ENCODE assay signal across 22 cellular contexts in genomic region chr9:137383453-137384115, GRCh38. TPM values are rescaled to one million over a fixed set of nuclear protein-coding genes. Genes with fewer than 3 reads are reported as not detected.
A peak's percentile ranks its signal among the peaks of the same experiment; 100 is the strongest.
DNase-seq lines count a peak whose midpoint lies in the region; ATAC-seq and TF ChIP-seq lines count a peak whose summit lies in the region.
"Had no signal": no experiment of that assay in that cellular context is flagged by ENCODE, and none has a peak within 500 bp of the region (broad histone marks: within the 10 kb centered on the region; RNA-seq: fewer than 3 reads in every experiment).

No MANE protein-coding gene starts in this region.

- DNase-seq in AG04450 (ENCODE audit: low read depth, low spot score) = no peak
- peak; percentile 75 for DNase-seq in H7
- peak; percentile 57 for DNase-seq in RPMI8226
- peak in 2 of 3 donors; percentile 19 to 43 for DNase-seq in right lobe of liver
- no peak for DNase-seq in SK-N-SH
- DNase-seq: activated CD4-positive, CD25-positive, alpha-beta regulatory T cell; effector memory CD8-positive, alpha-beta T cell; KG1; mesendoderm; NCI-H1105; stimulated activated CD4-positive, alpha-beta T cell treated with anti-CD3 and anti-CD28 coated beads, Interleukin-2, amount 100 ng/mL, for 48 hours; T-helper 1 cell; testis had no signal

- 95% methylated on average over 10 of the region's 28 CpGs for WGBS in right lobe of liver (ENCODE audit: insufficient coverage, low coverage, low lambda C conversion rate, missing lambda C conversion rate)
- WGBS in SK-N-SH (ENCODE audit: low lambda C conversion rate) = 76% methylated on average over 11 of the region's 28 CpGs

- ATAC-seq in right lobe of liver (no peak), GM18511 (IDR thresholded peaks at IDR 0.05; ENCODE audit: unreplicated experiment) (no peak), GM18867 (IDR thresholded peaks at IDR 0.05; ENCODE audit: unreplicated experiment) (no peak), GM21390 (IDR thresholded peaks at IDR 0.05; ENCODE audit: unreplicated experiment) (no peak)
- ATAC-seq: activated T-helper 17 cell treated with anti-CD3 and anti-CD28 coated beads, Interleukin-2, amount 50 U/mL, for 72 hours; effector memory CD8-positive, alpha-beta T cell had no signal

- TF ChIP-seq RAD21 in SK-N-SH (IDR thresholded peaks at IDR 0.05; ENCODE audit: low read length) = no peak

- H3K4me1 ChIP-seq in right lobe of liver = no peaks in the 10 kb centered on the region
- no peaks in the 10 kb centered on the region; a peak in 1 of 4 replicates for H3K4me1 ChIP-seq in SK-N-SH (ENCODE audit: control insufficient read depth in 1 of 2, insufficient read depth in 2 of 2, low read depth in 1 of 2, low read length in 1 of 2)

- peaks cover 15% of the 10 kb centered on the region; the same call in 1 of the 2 replicates for H3K9me3 ChIP-seq in AG04450 (ENCODE audit: control insufficient read depth, insufficient read depth, low read length)
- no peaks in the 10 kb centered on the region for H3K9me3 ChIP-seq in right lobe of liver
- H3K9me3 ChIP-seq in SK-N-SH = no peaks in the 10 kb centered on the region
- H3K9me3 ChIP-seq: adrenal gland, testis had no signal

- no peak for TF ChIP-seq EP300 in SK-N-SH (IDR thresholded peaks at IDR 0.05; ENCODE audit: borderline replicate concordance in 1 of 2, low read depth in 1 of 2, low read length in 1 of 2)

- H3K9me2 ChIP-seq in SK-N-SH = no peaks in the 10 kb centered on the region

- H3K4me2 ChIP-seq in SK-N-SH = no peak overlapping the region

- no peak for TF ChIP-seq CTCF in AG04450 (IDR thresholded peaks at IDR 0.05; ENCODE audit: low read depth, low read length)
- TF ChIP-seq CTCF in right lobe of liver (IDR thresholded peaks at IDR 0.05) = no peak
- TF ChIP-seq CTCF in SK-N-SH (IDR thresholded peaks at IDR 0.05) = no peak

- H2AFZ ChIP-seq in SK-N-SH (ENCODE audit: low read depth) = no peak overlapping the region

- no peak overlapping the region for H3K9ac ChIP-seq in SK-N-SH

- no peaks in the 10 kb centered on the region for H3K79me2 ChIP-seq in SK-N-SH (ENCODE audit: insufficient read depth)

- POLR2A ChIA-PET in AG04450 (lab: Yijun Ruan, JAX) (interaction anchor here (1.2 kb wide), 2 partner anchors 13 to 82 kb away, joined by 3 to 4 read pairs; no protein-coding TSS in a partner anchor), SK-N-SH (lab: Yijun Ruan, JAX) (no interaction called here)

- CTCF ChIA-PET in AG04450 (lab: Charles Lee) = no interaction called here
- CTCF ChIA-PET in SK-N-SH (lab: Yijun Ruan, JAX) = interaction anchor here (0.7 to 0.9 kb wide), 3 partner anchors 10 to 102 kb away, joined by 3 read pairs; no protein-coding TSS in a partner anchor

- H4K20me1 ChIP-seq in SK-N-SH (ENCODE audit: insufficient read depth) = no peaks in the 10 kb centered on the region

- H3K27me3 ChIP-seq in AG04450 (ENCODE audit: control insufficient read depth, insufficient read depth, low read length) (peaks cover 2% of the 10 kb centered on the region), H7 (ENCODE audit: control insufficient read depth, insufficient read depth, low read length) (no peaks in the 10 kb centered on the region), right lobe of liver (no peaks in the 10 kb centered on the region), SK-N-SH (ENCODE audit: insufficient read depth) (no peaks in the 10 kb centered on the region)
- H3K27me3 ChIP-seq: adrenal gland, testis had no signal

- H3F3A ChIP-seq in SK-N-SH (replicated peaks; ENCODE audit: insufficient read depth) = no peaks in the 10 kb centered on the region

- no peaks in the 10 kb centered on the region for H3K36me3 ChIP-seq in H7 (replicated peaks; ENCODE audit: control insufficient read depth, insufficient read depth, low read length)
- no peaks in the 10 kb centered on the region for H3K36me3 ChIP-seq in right lobe of liver
- no peaks in the 10 kb centered on the region for H3K36me3 ChIP-seq in SK-N-SH (replicated peaks in 1 of 2; ENCODE audit: control insufficient read depth in 1 of 2, insufficient read depth in 2 of 2, low read length in 1 of 2)
- H3K36me3 ChIP-seq: adrenal gland had no signal

- H3K4me3 ChIP-seq in AG04450 (ENCODE audit: low read depth, low read length) (no peak overlapping the region), H7 (ENCODE audit: insufficient read depth, low read depth, low read length) (no peak overlapping the region), right lobe of liver (no peak overlapping the region), SK-N-SH (ENCODE audit: low read depth in 2 of 2, low read length in 1 of 2) (no peak overlapping the region)
- H3K4me3 ChIP-seq: adrenal gland, testis had no signal

- peak overlapping the region; percentile 65 for H3K27ac ChIP-seq in AG04450 (ENCODE audit: low read depth, low read length)
- H3K27ac ChIP-seq in right lobe of liver = no peak overlapping the region
- H3K27ac ChIP-seq in SK-N-SH (ENCODE audit: low read depth in 2 of 2, low read length in 1 of 2) = no peak overlapping the region; a peak in 1 of 4 replicates
- H3K27ac ChIP-seq: adrenal gland, HL-60, testis had no signal

- TF ChIP-seq POLR2A in right lobe of liver (IDR thresholded peaks at IDR 0.05) = no peak

- intact Hi-C loops in right lobe of liver (cut with DNase I) = no loop called here

TF ChIP-seq in SK-N-SH, 30 proteins besides CTCF, POLR2A, EP300 and RAD21:
- TF ChIP-seq YY1 (IDR thresholded peaks at IDR 0.05; ENCODE audit: low read depth) (no peak), RCOR1 (IDR thresholded peaks at IDR 0.05; ENCODE audit: low read length) (no peak), NRF1 (IDR thresholded peaks at IDR 0.05; ENCODE audit: low read depth, low read length) (no peak), FOXM1 (IDR thresholded peaks at IDR 0.05; ENCODE audit: low read depth) (no peak), FOSL2 (IDR thresholded peaks at IDR 0.05; ENCODE audit: borderline replicate concordance, low read depth) (no peak), FOXJ3 (CRISPR knock-in tag; IDR thresholded peaks at IDR 0.05) (no peak), MXI1 (IDR thresholded peaks at IDR 0.05; ENCODE audit: low read depth, low read length) (no peak)

RNA-seq across cellular contexts. Expression of gene EXD3, which starts 39.4 kb away (rescaled TPM):
- polyA plus RNA-seq in AG04450 (2011; rRNA removed) (4.0 and 5.4 TPM in 2 replicates), SK-N-SH (2012; rRNA removed) (11.5 and 14.2 TPM in 2 replicates)
- 1.5 and 1.7 TPM in 2 replicates for polyA minus RNA-seq in AG04450 (2011; rRNA and poly(A)+ RNA removed)
- total RNA-seq in H7 (2014; rRNA removed; shearing (Covaris generic)) = 7.0 and 15.7 TPM in 2 replicates
- total RNA-seq in right lobe of liver = 10 to 100 TPM in 3 of 6 experiments, 1 to 10 TPM in 3; 3.3 to 14.4 (median 10.6) TPM
- polyA plus RNA-seq in SK-N-SH (2012; cell fraction: cytosol; rRNA removed) = 5.2 and 7.4 TPM in 2 replicates
- polyA plus RNA-seq in SK-N-SH (2012; cell fraction: nucleus; rRNA removed) = 50.1 and 63.9 TPM in 2 replicates

RNA-seq across cellular contexts. Expression of gene NOXA1, which starts 39.6 kb away (rescaled TPM):
- polyA plus RNA-seq in AG04450 (2011; rRNA removed) (0.06 and 0.09 TPM in 2 replicates), SK-N-SH (2012; rRNA removed) (0.39 and 0.67 TPM in 2 replicates)
- not detected in 2 replicates for polyA minus RNA-seq in AG04450 (2011; rRNA and poly(A)+ RNA removed)
- 0.78 and 1.0 TPM in 2 replicates for total RNA-seq in H7 (2014; rRNA removed; shearing (Covaris generic))
- total RNA-seq in right lobe of liver = 1 to 10 TPM; 4.7 to 8.0 (median 5.7) TPM
- polyA plus RNA-seq in SK-N-SH (2012; cell fraction: cytosol; rRNA removed) = 0.12 and 0.22 TPM in 2 replicates
- polyA plus RNA-seq in SK-N-SH (2012; cell fraction: nucleus; rRNA removed) = 5.1 and 9.4 TPM in 2 replicates

RNA-seq across cellular contexts. Expression of gene ENTPD8, which starts 57.6 kb away (rescaled TPM):
- polyA plus RNA-seq in AG04450 (2011; rRNA removed) (not detected in 2 replicates), SK-N-SH (2012; rRNA removed) (0.18 and 0.30 TPM in 2 replicates)
- not detected in 2 replicates for polyA minus RNA-seq in AG04450 (2011; rRNA and poly(A)+ RNA removed)
- total RNA-seq in H7 (2014; rRNA removed; shearing (Covaris generic)) = 0.55 and 0.76 TPM in 2 replicates
- 10 to 100 TPM in 2 of 6 experiments, 1 to 10 TPM in 4; 3.3 to 11.5 (median 7.5) TPM for total RNA-seq in right lobe of liver
- polyA plus RNA-seq in SK-N-SH (2012; cell fraction: cytosol; rRNA removed) = 0.03 and 0.12 TPM in 2 replicates
- 2.2 and 2.6 TPM in 2 replicates for polyA plus RNA-seq in SK-N-SH (2012; cell fraction: nucleus; rRNA removed)
- total RNA-seq: activated CD8-positive, alpha-beta memory T cell treated with anti-CD3 and anti-CD28 coated beads for 36 hours; activated T-helper 17 cell treated with anti-CD3 and anti-CD28 coated beads, Interleukin-2, amount 50 U/mL, for 72 hours; NCI-H460 had no signal
- polyA plus RNA-seq: neural cell had no signal

Comparison
In these comparisons a context has a peak if more than half of its experiments do, and no peak if none do; other contexts are left out.
1. DNase-seq: peak in H7 (single experiment), RPMI8226 (single experiment) and right lobe of liver (2 of 3); none in AG04450 (single experiment) and SK-N-SH (single experiment).